16 cellular contexts compared by ENCODE assay signal in genomic region chr5:125583291-125583690, GRCh38.
"Had no signal": no experiment of that assay in that cellular context is flagged by ENCODE, and none has a peak within 500 bp of the region (broad histone marks: within the 10 kb centered on the region; RNA-seq: fewer than 3 reads in every experiment).

No MANE protein-coding gene starts in this region.

- H3K4me3 ChIP-seq: right lobe of liver had no signal

- H3K27me3 ChIP-seq: right lobe of liver had no signal

- H3K27ac ChIP-seq: VCaP had no signal

- ATAC-seq: activated naive CD4-positive, alpha-beta T cell treated with anti-CD3 and anti-CD28 coated beads, Interleukin-2, amount 50 U/mL, for 72 hours; activated T-cell treated with anti-CD3 and anti-CD28 coated beads, Interleukin-2, amount 50 U/mL, for 4 hours; natural killer cell had no signal

- H3K4me3 Mint-ChIP-seq: activated T-cell treated with anti-CD3 and anti-CD28 coated beads, Interleukin-2, amount 50 U/mL, for 4 hours; natural killer cell had no signal

- H3K27ac Mint-ChIP-seq: activated naive CD4-positive, alpha-beta T cell treated with anti-CD3 and anti-CD28 coated beads, Interleukin-2, amount 50 U/mL, for 72 hours; natural killer cell; progenitor cell of endocrine pancreas had no signal

- H3K27me3 Mint-ChIP-seq: progenitor cell of endocrine pancreas had no signal

- H3K4me1 Mint-ChIP-seq: natural killer cell had no signal

- H3K36me3 Mint-ChIP-seq: natural killer cell had no signal

- DNase-seq: activated CD4-positive, alpha-beta T cell treated with anti-CD3 and anti-CD28 coated beads for 1 hour; activated CD4-positive, alpha-beta T cell treated with anti-CD3 and anti-CD28 coated beads, Interleukin-2, amount 50 U/mL, for 4 hours; activated gamma-delta T cell; activated T-cell treated with anti-CD3 and anti-CD28 coated beads, Interleukin-2, amount 50 U/mL, for 4 hours; cerebellar nuclear complex; effector CD8-positive, alpha-beta T cell; hippocampal formation; mesendoderm; natural killer cell; occipital lobe; right lobe of liver; stimulated activated CD4-positive, alpha-beta T cell treated with anti-CD3 and anti-CD28 coated beads, Interleukin-12 subunit alpha, Interleukin-12 subunit beta, amount 100 ng/mL, for 4 hours; stimulated activated CD4-positive, alpha-beta T cell treated with anti-CD3 and anti-CD28 coated beads, Interleukin-2, amount 100 ng/mL, for 24 hours had no signal

- H3K9me3 Mint-ChIP-seq: natural killer cell had no signal

- H3K36me3 ChIP-seq: right lobe of liver had no signal

- H3K9me3 ChIP-seq: right lobe of liver had no signal
